24 cellular contexts compared by ENCODE assay signal in the genomic region with DNA sequence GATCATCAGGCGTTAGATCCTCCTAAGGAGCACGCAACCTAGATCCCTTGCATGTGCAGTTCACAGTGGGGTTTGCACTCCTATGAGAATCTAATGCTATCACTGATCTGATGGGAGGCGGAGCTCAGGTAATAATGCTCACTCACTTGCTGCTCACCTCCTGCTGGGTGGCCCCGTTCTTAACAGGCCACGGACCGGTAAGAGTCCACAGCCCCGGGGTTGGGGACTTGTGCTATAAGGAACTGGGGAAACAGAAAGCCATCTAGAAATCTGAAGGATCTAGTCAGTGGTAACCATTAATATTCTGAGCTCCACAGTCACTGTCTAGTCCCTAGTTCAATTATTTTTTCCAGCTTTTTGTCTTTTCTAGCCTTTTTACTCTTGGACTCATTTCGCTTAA. TPM values are rescaled to one million over a fixed set of nuclear protein-coding genes. Genes with fewer than 3 reads are reported as not detected.
A peak's percentile ranks its signal among the peaks of the same experiment; 100 is the strongest.
DNase-seq lines count a peak whose midpoint lies in the region; ATAC-seq, FAIRE-seq and TF ChIP-seq lines count a peak whose summit lies in the region.
"Had no signal": no experiment of that assay in that cellular context is flagged by ENCODE, and none has a peak within 500 bp of the region (broad histone marks: within the 10 kb centered on the region; RNA-seq: fewer than 3 reads in every experiment).

No MANE protein-coding gene starts in this region.

- peaks cover 59% of the 10 kb centered on the region for H3K79me2 ChIP-seq in GM23338 (replicated peaks; ENCODE audit: insufficient read depth)
- H3K79me2 ChIP-seq in trophoblast cell (ENCODE audit: control insufficient read depth, insufficient read depth, low read length, poor library complexity): no peaks in the 10 kb centered on the region

- H3K4me1 ChIP-seq in GM23338 (ENCODE audit: insufficient read depth) (peaks cover 10% of the 10 kb centered on the region; the same call in 1 of the 2 replicates), trophoblast cell (ENCODE audit: control insufficient read depth in 1 of 2, insufficient read depth in 2 of 2, low read length in 2 of 2) (no peaks in the 10 kb centered on the region), gastrocnemius medialis (peaks cover 53 to 71% of the 10 kb centered on the region in 2 donors)
- H3K4me1 ChIP-seq: Caco-2 had no signal

- in situ Hi-C loops in gastrocnemius medialis (cut with MboI; ENCODE audit: low sequenced_read_pairs in 4 of 4): no loop called here

- ATAC-seq in GM23338 (peak; percentile 57), WTC11 (peak; percentile 32; the same call in 1 of the 2 replicates), gastrocnemius medialis (no peak), GM21390 (IDR thresholded peaks at IDR 0.05; ENCODE audit: unreplicated experiment) (no peak)
- ATAC-seq: CD8-positive, alpha-beta T cell had no signal

- no peak for TF ChIP-seq POLR2A in gastrocnemius medialis (IDR thresholded peaks at IDR 0.05)
- TF ChIP-seq POLR2A in GM12891 (IDR thresholded peaks at IDR 0.05; ENCODE audit: low read depth, low read length): no peak

- no peaks in the 10 kb centered on the region for H3K79me1 ChIP-seq in trophoblast cell (ENCODE audit: low read length)

- H3K27me3 Mint-ChIP-seq in GM23338 (ENCODE audit: insufficient read depth, low read depth, poor library complexity) (no peaks in the 10 kb centered on the region), WTC11 (ENCODE audit: low read depth) (no peaks in the 10 kb centered on the region), chondrocyte (ENCODE audit: low read depth) (no peaks in the 10 kb centered on the region)
- H3K27me3 Mint-ChIP-seq: B cell; CD4-positive, alpha-beta T cell had no signal

- DNase-seq in GM23338 (ENCODE audit: low spot score) (no peak), WTC11 (ENCODE audit: low spot score) (no peak), trophoblast cell (no peak), gastrocnemius medialis (no peak), chondrocyte (ENCODE audit: low spot score) (no peak), GM12891 (ENCODE audit: insufficient read length, low spot score) (no peak), NCI-H2227 (lab: John Stamatoyannopoulos, UW; ENCODE audit: unreplicated experiment) (no peak)
- DNase-seq: AML-193; Caco-2; Calu3; CD4-positive, alpha-beta T cell; CD8-positive, alpha-beta T cell; DMS79 treated with DMSO at 0.1 percent for 48 hours; GF-D8 had no signal

- POLR2A ChIA-PET in WTC11 (lab: Charles Lee): no interaction called here

- peaks cover 14% of the 10 kb centered on the region; the same call in 2 of the 3 replicates for H3K4me1 Mint-ChIP-seq in GM23338
- peaks cover 35% of the 10 kb centered on the region for H3K4me1 Mint-ChIP-seq in WTC11
- peaks cover 11% of the 10 kb centered on the region for H3K4me1 Mint-ChIP-seq in chondrocyte (ENCODE audit: low read depth)

- H3K36me3 ChIP-seq in GM23338 (ENCODE audit: insufficient read depth) (peaks cover 6% of the 10 kb centered on the region; the same call in 1 of the 2 replicates), trophoblast cell (ENCODE audit: control insufficient read depth in 1 of 2, insufficient read depth in 2 of 2, low read length in 2 of 2) (peaks cover 8 to 9% of the 10 kb centered on the region in 2 experiments), gastrocnemius medialis (no peaks in the 10 kb centered on the region)

- H3K4me2 ChIP-seq in GM23338 (no peak overlapping the region), trophoblast cell (ENCODE audit: low read length) (no peak overlapping the region)
- H3K4me2 ChIP-seq: A549; BLaER1 treated with 17β-estradiol and CSF1 and Interleukin-3, amounts not matched to agents 10 nM and 100 nM had no signal

- no peak for TF ChIP-seq CTCF in GM23338 (conservative IDR thresholded peaks at IDR 0.05; ENCODE audit: low read depth in 2 of 2)
- no peak for TF ChIP-seq CTCF in WTC11 (IDR thresholded peaks at IDR 0.05)
- no peak for TF ChIP-seq CTCF in gastrocnemius medialis (IDR thresholded peaks at IDR 0.05 in 4 of 5, conservative IDR thresholded peaks at IDR 0.05 in 1 of 5)
- no peak for TF ChIP-seq CTCF in chondrocyte (IDR thresholded peaks at IDR 0.05)

- H4K8ac ChIP-seq in trophoblast cell (ENCODE audit: low read depth, low read length): no peak overlapping the region

- H3K4me3 Mint-ChIP-seq in GM23338 (no peak overlapping the region), WTC11 (no peak overlapping the region), chondrocyte (ENCODE audit: unreplicated experiment) (no peak overlapping the region)
- H3K4me3 Mint-ChIP-seq: B cell; CD4-positive, alpha-beta T cell; CD8-positive, alpha-beta T cell had no signal

- H3K9me3 ChIP-seq in trophoblast cell (ENCODE audit: insufficient read depth, low read depth, low read length) (no peaks in the 10 kb centered on the region), gastrocnemius medialis (no peaks in the 10 kb centered on the region)
- H3K9me3 ChIP-seq: A549; BLaER1 treated with 17β-estradiol and CSF1 and Interleukin-3, amounts not matched to agents 10 nM and 100 nM; Caco-2 had no signal

- H3K4me3 ChIP-seq in GM23338 (no peak overlapping the region), trophoblast cell (ENCODE audit: low read depth, low read length) (no peak overlapping the region), gastrocnemius medialis (peak overlapping the region in 2 of 4 donors; percentile 12 to 21)
- H3K4me3 ChIP-seq: A549; BLaER1 treated with 17β-estradiol and CSF1 and Interleukin-3, amounts not matched to agents 10 nM and 100 nM had no signal

- no peak for FAIRE-seq in GM12891 (lab: Jason Lieb, UNC)
- FAIRE-seq: A549, D721Med, G401.6, GM12892, GM18507 had no signal

- no peak overlapping the region for H3K4ac ChIP-seq in trophoblast cell (ENCODE audit: low read depth, low read length)

- H2AK5ac ChIP-seq in trophoblast cell (ENCODE audit: low read length): no peak overlapping the region

- H4K20me1 ChIP-seq in GM23338 (replicated peaks; ENCODE audit: insufficient read depth): peaks cover 29% of the 10 kb centered on the region

- no peaks in the 10 kb centered on the region for H3K27me3 ChIP-seq in GM23338 (ENCODE audit: insufficient read depth)
- H3K27me3 ChIP-seq in trophoblast cell (ENCODE audit: insufficient read depth, low read length): no peaks in the 10 kb centered on the region
- no peaks in the 10 kb centered on the region for H3K27me3 ChIP-seq in gastrocnemius medialis
- H3K27me3 ChIP-seq: BLaER1 treated with 17β-estradiol and CSF1 and Interleukin-3, amounts not matched to agents 10 nM and 100 nM had no signal

- intact Hi-C loops in gastrocnemius medialis (cut with DNase I; ENCODE audit: low total_unique reads): loop anchor here (2.0 kb wide), 1 partner anchor 41 kb away; no protein-coding TSS in a partner anchor

- peak overlapping the region; percentile 56; the same call in 1 of the 2 replicates for H3K27ac Mint-ChIP-seq in GM23338
- peak overlapping the region; percentile 41; the same call in 1 of the 2 replicates for H3K27ac Mint-ChIP-seq in WTC11
- no peak overlapping the region for H3K27ac Mint-ChIP-seq in chondrocyte (ENCODE audit: unreplicated experiment)
- H3K27ac Mint-ChIP-seq: B cell; CD4-positive, alpha-beta T cell; CD8-positive, alpha-beta T cell had no signal

- no peaks in the 10 kb centered on the region for H3K9me2 ChIP-seq in GM23338 (ENCODE audit: insufficient read depth)

- H3K9me3 Mint-ChIP-seq in GM23338: no peaks in the 10 kb centered on the region
- H3K9me3 Mint-ChIP-seq in WTC11: no peaks in the 10 kb centered on the region
- H3K9me3 Mint-ChIP-seq in chondrocyte (ENCODE audit: low read depth): no peaks in the 10 kb centered on the region
- H3K9me3 Mint-ChIP-seq: CD4-positive, alpha-beta T cell; CD8-positive, alpha-beta T cell had no signal

- CTCF ChIA-PET in WTC11 (lab: Charles Lee): interaction anchor here (1.2 to 1.7 kb wide), 3 partner anchors 40 to 144 kb away, joined by 3 to 7 read pairs (median 5); no protein-coding TSS in a partner anchor

- no peak overlapping the region for H3K9ac ChIP-seq in trophoblast cell (ENCODE audit: low read length)
- H3K9ac ChIP-seq: BLaER1 treated with 17β-estradiol and CSF1 and Interleukin-3, amounts not matched to agents 10 nM and 100 nM had no signal

- H2BK120ac ChIP-seq in trophoblast cell (ENCODE audit: insufficient read depth, low read length, poor library complexity): no peak overlapping the region

- H2BK5ac ChIP-seq in trophoblast cell (ENCODE audit: low read depth, low read length, poor library complexity): no peak overlapping the region

- H2BK12ac ChIP-seq in trophoblast cell (ENCODE audit: low read length): no peak overlapping the region

- H2AFZ ChIP-seq in GM23338 (no peak overlapping the region), trophoblast cell (ENCODE audit: insufficient read depth, low read length, poor library complexity) (no peak overlapping the region)

- no peak overlapping the region for H3K14ac ChIP-seq in trophoblast cell (ENCODE audit: low read length)

- H4K12ac ChIP-seq in trophoblast cell (ENCODE audit: low read depth, low read length): no peak overlapping the region

- H3K27ac ChIP-seq in GM23338 (ENCODE audit: low read depth) (0 out of 2 replicates have a peak overlapping the region, but pooled peaks have one; percentile 20), trophoblast cell (ENCODE audit: low read depth, low read length) (no peak overlapping the region), gastrocnemius medialis (peak overlapping the region; percentile 77 to 95 (median 86))
- H3K27ac ChIP-seq: 22Rv1; A549; BLaER1 treated with 17β-estradiol and CSF1 and Interleukin-3, amounts not matched to agents 10 nM and 100 nM; C4-2B had no signal

- no peak overlapping the region for H4K91ac ChIP-seq in trophoblast cell (ENCODE audit: low read depth, low read length)

- no peak overlapping the region for H3K23ac ChIP-seq in trophoblast cell (ENCODE audit: low read length)

- H3K18ac ChIP-seq in trophoblast cell (ENCODE audit: low read length): peak overlapping the region; percentile 53

- no CpG with 5 or more reads among the region's 8 CpGs for WGBS in trophoblast cell (ENCODE audit: extremely low coverage, insufficient coverage, insufficient read length)

- peaks cover 22% of the 10 kb centered on the region; the same call in 2 of the 3 replicates for H3K36me3 Mint-ChIP-seq in GM23338 (ENCODE audit: low read depth)
- H3K36me3 Mint-ChIP-seq in WTC11: peaks cover 21% of the 10 kb centered on the region
- peaks cover 4% of the 10 kb centered on the region for H3K36me3 Mint-ChIP-seq in chondrocyte (ENCODE audit: low read depth)

- no peaks in the 10 kb centered on the region; the same call in 1 of the 2 replicates for H3F3A ChIP-seq in GM23338 (replicated peaks; ENCODE audit: low read depth)

TF ChIP-seq in GM23338, 12 proteins besides CTCF, POLR2A, EP300 and RAD21 (continues in another document):
- TF ChIP-seq CREB1 (CRISPR knock-in tag; IDR thresholded peaks at IDR 0.05; ENCODE audit: low read depth): no peak

TF ChIP-seq in WTC11, 78 proteins besides CTCF, POLR2A, EP300 and RAD21 (continues in another document):
- TF ChIP-seq RORB (CRISPR knock-in tag; IDR thresholded peaks at IDR 0.05): no peak

RNA-seq across cellular contexts. Expression of gene GAREM2, which starts 44.7 kb away (rescaled TPM):
- 20.8 and 23.8 TPM in 2 replicates for total RNA-seq in GM23338 (2014; rRNA removed; shearing (Covaris generic))
- polyA plus RNA-seq in GM23338 (2016; fragmentation: Nextera tagmentation; extraction: Ambion mirVana): 3.8 and 4.1 TPM in 2 replicates
- 17.4 to 18.9 TPM (median 17.6 TPM) in 3 replicates for total RNA-seq in WTC11 (2021)
- 6.4 and 9.2 TPM in 2 replicates for polyA plus RNA-seq in trophoblast cell (2013)
- 1 to 10 TPM in 2 of 4 donors, under 1 TPM in 2; 0.25 to 1.8 (median 0.74) TPM for total RNA-seq in gastrocnemius medialis
- 6.5 to 22.6 TPM (median 19.1 TPM) in 3 replicates for total RNA-seq in chondrocyte
- 0.53 TPM for polyA plus RNA-seq in GM12891 (2012; ENCODE audit: low read depth, missing spikeins)

Comparison
In these comparisons a context has a peak if more than half of its experiments do, and no peak if none do; other contexts are left out.
1. ATAC-seq: peak in GM23338 (single experiment) and WTC11 (single experiment); none in gastrocnemius medialis (0 of 2) and GM21390 (single experiment).